17 cellular contexts compared by ENCODE assay signal in genomic region chr1:1869459-1869858, GRCh38. TPM values are rescaled to one million over a fixed set of nuclear protein-coding genes. Genes with fewer than 3 reads are reported as not detected.
DNase-seq lines count a peak whose midpoint lies in the region; ATAC-seq and TF ChIP-seq lines count a peak whose summit lies in the region.
"Had no signal": no experiment of that assay in that cellular context is flagged by ENCODE, and none has a peak within 500 bp of the region (broad histone marks: within the 10 kb centered on the region; RNA-seq: fewer than 3 reads in every experiment).

No MANE protein-coding gene starts in this region.

- no peaks in the 10 kb centered on the region for H3K36me3 ChIP-seq in smooth muscle cell (ENCODE audit: low read depth)
- H3K36me3 ChIP-seq in right atrium auricular region, result no peaks in the 10 kb centered on the region
- H3K36me3 ChIP-seq: vagina had no signal

- no peak overlapping the region for H3K9ac ChIP-seq in smooth muscle cell (ENCODE audit: low read depth)

- H3K27ac ChIP-seq in smooth muscle cell (ENCODE audit: low read depth) (peak overlapping the region; percentile 13), right atrium auricular region (no peak overlapping the region)
- H3K27ac ChIP-seq: vagina had no signal

- no peak for ATAC-seq in activated CD8-positive, alpha-beta T cell treated with anti-CD3 and anti-CD28 coated beads for 36 hours
- ATAC-seq in activated CD8-positive, alpha-beta T cell treated with anti-CD3 and anti-CD28 coated beads, Interleukin-2, amount 10 ng/mL, durations not matched to agents 7 days and 5 days, result no peak
- no peak for ATAC-seq in central memory CD8-positive, alpha-beta T cell (replicated peaks; ENCODE audit: extremely low read depth, poor library complexity, severe bottlenecking)
- no peak for ATAC-seq in HG02642 (IDR thresholded peaks at IDR 0.05; ENCODE audit: poor library complexity, unreplicated experiment)
- ATAC-seq: heart right ventricle, left lobe of liver, PC-3 had no signal

- CTCF ChIA-PET in activated CD8-positive, alpha-beta T cell treated with anti-CD3 and anti-CD28 coated beads for 36 hours (lab: Charles Lee), result interaction anchor here (1.3 kb wide), 1 partner anchor 9 kb away, joined by 3 read pairs; no protein-coding TSS in a partner anchor
- CTCF ChIA-PET in activated CD8-positive, alpha-beta T cell treated with anti-CD3 and anti-CD28 coated beads, Interleukin-2, amount 10 ng/mL, durations not matched to agents 7 days and 5 days (lab: Charles Lee), result interaction anchor here (1.0 to 1.2 kb wide), 2 partner anchors 11 to 36 kb away, joined by 3 read pairs; no protein-coding TSS in a partner anchor

- H3K4me1 Mint-ChIP-seq in activated CD8-positive, alpha-beta T cell treated with anti-CD3 and anti-CD28 coated beads for 36 hours (ENCODE audit: low read depth), result peaks cover 62% of the 10 kb centered on the region
- peaks cover 31% of the 10 kb centered on the region for H3K4me1 Mint-ChIP-seq in activated CD8-positive, alpha-beta T cell treated with anti-CD3 and anti-CD28 coated beads, Interleukin-2, amount 10 ng/mL, durations not matched to agents 7 days and 5 days (ENCODE audit: low read depth)
- peaks cover 69% of the 10 kb centered on the region for H3K4me1 Mint-ChIP-seq in central memory CD8-positive, alpha-beta T cell

- no peaks in the 10 kb centered on the region for H3K9me3 Mint-ChIP-seq in activated CD8-positive, alpha-beta T cell treated with anti-CD3 and anti-CD28 coated beads for 36 hours
- H3K9me3 Mint-ChIP-seq in activated CD8-positive, alpha-beta T cell treated with anti-CD3 and anti-CD28 coated beads, Interleukin-2, amount 10 ng/mL, durations not matched to agents 7 days and 5 days (ENCODE audit: insufficient read depth), result no peaks in the 10 kb centered on the region
- H3K9me3 Mint-ChIP-seq in central memory CD8-positive, alpha-beta T cell, result no peaks in the 10 kb centered on the region

- DNase-seq in activated CD8-positive, alpha-beta T cell treated with anti-CD3 and anti-CD28 coated beads for 36 hours, result no peak
- DNase-seq in activated CD8-positive, alpha-beta T cell treated with anti-CD3 and anti-CD28 coated beads, Interleukin-2, amount 10 ng/mL, durations not matched to agents 7 days and 5 days, result no peak
- DNase-seq in NAMALWA (ENCODE audit: low spot score), result peak; percentile 59
- DNase-seq in central memory CD8-positive, alpha-beta T cell (ENCODE audit: low spot score in 2 of 2), result no peak
- no peak for DNase-seq in smooth muscle cell (lab: John Stamatoyannopoulos, UW; ENCODE audit: unreplicated experiment)
- DNase-seq in right atrium auricular region (ENCODE audit: low spot score), result no peak
- no peak for DNase-seq in NCI-H2196 treated with DMSO at 0.1 percent for 48 hours (lab: John Stamatoyannopoulos, UW; ENCODE audit: unreplicated experiment)
- DNase-seq: ACHN, activated T-cell treated with anti-CD3 and anti-CD28 coated beads for 4 hours, DMS79 treated with DMSO at 0.1 percent for 48 hours, heart right ventricle, NCI-H1930, PC-3, T-helper 9 cell had no signal

- H3K4me3 ChIP-seq in smooth muscle cell (no peak overlapping the region), right atrium auricular region (no peak overlapping the region)
- H3K4me3 ChIP-seq: heart right ventricle, vagina had no signal

- no peaks in the 10 kb centered on the region for H3K27me3 Mint-ChIP-seq in activated CD8-positive, alpha-beta T cell treated with anti-CD3 and anti-CD28 coated beads for 36 hours
- no peaks in the 10 kb centered on the region for H3K27me3 Mint-ChIP-seq in activated CD8-positive, alpha-beta T cell treated with anti-CD3 and anti-CD28 coated beads, Interleukin-2, amount 10 ng/mL, durations not matched to agents 7 days and 5 days (ENCODE audit: low read depth)
- no peaks in the 10 kb centered on the region for H3K27me3 Mint-ChIP-seq in central memory CD8-positive, alpha-beta T cell

- no peaks in the 10 kb centered on the region for H3K4me1 ChIP-seq in smooth muscle cell (ENCODE audit: low read depth)
- H3K4me1 ChIP-seq in right atrium auricular region, result peaks cover 0 to 80% of the 10 kb centered on the region in 2 donors

- H3K27me3 ChIP-seq in smooth muscle cell (ENCODE audit: low read depth) (no peaks in the 10 kb centered on the region), right atrium auricular region (no peaks in the 10 kb centered on the region)
- H3K27me3 ChIP-seq: heart right ventricle, vagina had no signal

- H3K4me3 Mint-ChIP-seq in activated CD8-positive, alpha-beta T cell treated with anti-CD3 and anti-CD28 coated beads for 36 hours, result no peak overlapping the region
- H3K4me3 Mint-ChIP-seq in activated CD8-positive, alpha-beta T cell treated with anti-CD3 and anti-CD28 coated beads, Interleukin-2, amount 10 ng/mL, durations not matched to agents 7 days and 5 days, result no peak overlapping the region
- H3K4me3 Mint-ChIP-seq in central memory CD8-positive, alpha-beta T cell, result no peak overlapping the region

- peaks cover 22% of the 10 kb centered on the region for H3F3A ChIP-seq in smooth muscle cell (ENCODE audit: low read depth)

- H3K9me3 ChIP-seq in smooth muscle cell (replicated peaks; ENCODE audit: low read depth), result no peaks in the 10 kb centered on the region
- H3K9me3 ChIP-seq in right atrium auricular region, result no peaks in the 10 kb centered on the region
- H3K9me3 ChIP-seq: heart right ventricle, vagina had no signal

- POLR2A ChIA-PET in activated CD8-positive, alpha-beta T cell treated with anti-CD3 and anti-CD28 coated beads for 36 hours (lab: Charles Lee), result interaction anchor here (1.1 to 2.7 kb wide), 3 partner anchors 12 to 22 kb away, joined by 4 to 8 read pairs (median 4); no protein-coding TSS in a partner anchor
- POLR2A ChIA-PET in activated CD8-positive, alpha-beta T cell treated with anti-CD3 and anti-CD28 coated beads, Interleukin-2, amount 10 ng/mL, durations not matched to agents 7 days and 5 days (lab: Charles Lee), result interaction anchor here (0.8 to 0.9 kb wide), 2 partner anchors 14 to 17 kb away, joined by 3 read pairs; no protein-coding TSS in a partner anchor

- peaks cover 100% of the 10 kb centered on the region for H3K79me2 ChIP-seq in smooth muscle cell (ENCODE audit: low read depth)

- peaks cover 100% of the 10 kb centered on the region for H4K20me1 ChIP-seq in smooth muscle cell (ENCODE audit: low read depth)

- TF ChIP-seq CTCF in activated CD8-positive, alpha-beta T cell treated with anti-CD3 and anti-CD28 coated beads for 36 hours (IDR thresholded peaks at IDR 0.05), result no peak
- TF ChIP-seq CTCF in smooth muscle cell (IDR thresholded peaks at IDR 0.05; ENCODE audit: borderline replicate concordance, insufficient read depth, poor library complexity, severe bottlenecking), result no peak
- no peak for TF ChIP-seq CTCF in right atrium auricular region (IDR thresholded peaks at IDR 0.05)

- peak overlapping the region; percentile 60 for H3K27ac Mint-ChIP-seq in activated CD8-positive, alpha-beta T cell treated with anti-CD3 and anti-CD28 coated beads for 36 hours
- H3K27ac Mint-ChIP-seq in activated CD8-positive, alpha-beta T cell treated with anti-CD3 and anti-CD28 coated beads, Interleukin-2, amount 10 ng/mL, durations not matched to agents 7 days and 5 days, result no peak overlapping the region
- H3K27ac Mint-ChIP-seq in central memory CD8-positive, alpha-beta T cell (ENCODE audit: low read depth), result peak overlapping the region; percentile 75

- H2AFZ ChIP-seq in smooth muscle cell (ENCODE audit: low read depth), result no peak overlapping the region

- intact Hi-C loops in activated CD8-positive, alpha-beta T cell treated with anti-CD3 and anti-CD28 coated beads for 36 hours (cut with micrococcal nuclease), result no loop called here

- no peak overlapping the region for H3K4me2 ChIP-seq in smooth muscle cell

- WGBS in smooth muscle cell (ENCODE audit: low lambda C conversion rate), result 65% methylated on average over 4 of the region's 4 CpGs

- peaks cover 48% of the 10 kb centered on the region for H3K36me3 Mint-ChIP-seq in activated CD8-positive, alpha-beta T cell treated with anti-CD3 and anti-CD28 coated beads for 36 hours (ENCODE audit: low read depth)
- H3K36me3 Mint-ChIP-seq in activated CD8-positive, alpha-beta T cell treated with anti-CD3 and anti-CD28 coated beads, Interleukin-2, amount 10 ng/mL, durations not matched to agents 7 days and 5 days (ENCODE audit: low read depth), result peaks cover 42% of the 10 kb centered on the region
- H3K36me3 Mint-ChIP-seq in central memory CD8-positive, alpha-beta T cell (ENCODE audit: insufficient read depth), result peaks cover 32% of the 10 kb centered on the region

RNA-seq across cellular contexts. Expression of gene GNB1, which starts 21.4 kb away (rescaled TPM):
- total RNA-seq in activated CD8-positive, alpha-beta T cell treated with anti-CD3 and anti-CD28 coated beads for 36 hours, result 100 to 1,000 TPM; 318 to 330 TPM
- total RNA-seq in activated CD8-positive, alpha-beta T cell treated with anti-CD3 and anti-CD28 coated beads, Interleukin-2, amount 10 ng/mL, durations not matched to agents 7 days and 5 days, result 100 to 1,000 TPM; 398 TPM
- 188 and 208 TPM in 2 replicates for total RNA-seq in smooth muscle cell
- polyA plus RNA-seq in smooth muscle cell, result 265 and 293 TPM in 2 replicates
- 10 to 100 TPM; 69.9 to 91.6 TPM for total RNA-seq in right atrium auricular region

RNA-seq across cellular contexts. Expression of gene CALML6, which starts 45.6 kb away (rescaled TPM):
- total RNA-seq in activated CD8-positive, alpha-beta T cell treated with anti-CD3 and anti-CD28 coated beads for 36 hours, result under 1 TPM; 0.47 to 0.76 TPM
- under 1 TPM; 0.21 to 0.42 TPM for total RNA-seq in activated CD8-positive, alpha-beta T cell treated with anti-CD3 and anti-CD28 coated beads, Interleukin-2, amount 10 ng/mL, durations not matched to agents 7 days and 5 days
- total RNA-seq in smooth muscle cell (1.3 TPM in 1 of 2 replicates, not detected in the other), right atrium auricular region (not detected)
- polyA plus RNA-seq in smooth muscle cell, result 0.18 and 0.46 TPM in 2 replicates

RNA-seq across cellular contexts. Expression of gene TMEM52, which starts 49.6 kb away (rescaled TPM):
- 1 to 10 TPM; 2.1 to 2.2 TPM for total RNA-seq in activated CD8-positive, alpha-beta T cell treated with anti-CD3 and anti-CD28 coated beads for 36 hours
- under 1 TPM in 1 of 2 experiments, not detected in 1; 0.70 TPM for total RNA-seq in activated CD8-positive, alpha-beta T cell treated with anti-CD3 and anti-CD28 coated beads, Interleukin-2, amount 10 ng/mL, durations not matched to agents 7 days and 5 days
- 0.18 and 0.45 TPM in 2 replicates for total RNA-seq in smooth muscle cell
- polyA plus RNA-seq in smooth muscle cell, result 1.7 and 7.4 TPM in 2 replicates
- 1 to 10 TPM in 1 of 2 donors, under 1 TPM in 1; 0.51 to 1.8 TPM for total RNA-seq in right atrium auricular region
